In genomic region chr15:45522931-45523331, GRCh38 we compare ENCODE assay signal across 8 cellular contexts. TPM values are rescaled to one million over a fixed set of nuclear protein-coding genes. Genes with fewer than 3 reads are reported as not detected.
A peak's percentile ranks its signal among the peaks of the same experiment; 100 is the strongest.
DNase-seq lines count a peak whose midpoint lies in the region; ATAC-seq and TF ChIP-seq lines count a peak whose summit lies in the region.

No MANE protein-coding gene starts in this region.

- no peaks in the 10 kb centered on the region for H3K9me3 ChIP-seq in endodermal cell (ENCODE audit: control insufficient read depth, low read length)

- H3K27ac ChIP-seq in endodermal cell (ENCODE audit: low read depth, low read length): no peak overlapping the region

- H3K4me3 Mint-ChIP-seq in endodermal cell (peak overlapping the region; percentile 66), naive B cell (peak overlapping the region; percentile 92 to 100 (median 96))

- no peaks in the 10 kb centered on the region for H3K9me3 Mint-ChIP-seq in endodermal cell
- H3K9me3 Mint-ChIP-seq in naive B cell: no peaks in the 10 kb centered on the region

- no peaks in the 10 kb centered on the region for H3K36me3 ChIP-seq in endodermal cell (ENCODE audit: control insufficient read depth, insufficient read depth, low read length)

- peak; percentile 1 for ATAC-seq in naive B cell (ENCODE audit: low read depth in 2 of 2)
- ATAC-seq in HG03097 (IDR thresholded peaks at IDR 0.05; ENCODE audit: low FRiP score, unreplicated experiment): no peak
- no peak for ATAC-seq in GM18511 (IDR thresholded peaks at IDR 0.05; ENCODE audit: unreplicated experiment)

- H3K36me3 Mint-ChIP-seq in endodermal cell (ENCODE audit: low read depth) (no peaks in the 10 kb centered on the region), naive B cell (peaks cover 4 to 7% of the 10 kb centered on the region in 2 donors)

- no peak for TF ChIP-seq CTCF in endodermal cell (conservative IDR thresholded peaks at IDR 0.05)

- peak overlapping the region; percentile 77 for H3K4me3 ChIP-seq in endodermal cell (ENCODE audit: low read length)

- DNase-seq in activated CD4-positive, alpha-beta T cell treated with anti-CD3 and anti-CD28 coated beads for 48 hours: peak; percentile 7
- no peak for DNase-seq in activated CD4-positive, alpha-beta T cell treated with anti-CD3 and anti-CD28 coated beads, Interleukin-2, amount 50 U/mL, for 1 hour
- DNase-seq in RPMI8226 (peak; percentile 69), endodermal cell (peak; percentile 83), naive B cell (no peak), occipital lobe (lab: John Stamatoyannopoulos, UW) (no peak)

- H3K27me3 ChIP-seq in endodermal cell (ENCODE audit: control insufficient read depth, insufficient read depth, low read length, poor library complexity, severe bottlenecking): peaks cover 47% of the 10 kb centered on the region

- peaks cover 5% of the 10 kb centered on the region for H3K4me1 ChIP-seq in endodermal cell (ENCODE audit: control insufficient read depth, insufficient read depth, low read length)

- H3K27me3 Mint-ChIP-seq in endodermal cell (ENCODE audit: insufficient read depth) (peaks cover 85% of the 10 kb centered on the region), naive B cell (no peaks in the 10 kb centered on the region)

- H3K9ac ChIP-seq in endodermal cell (ENCODE audit: extremely low read depth, low read length, poor library complexity, severe bottlenecking): peak overlapping the region; percentile 34

- 5 to 7% methylated on average over 7 to 18 of the region's 18 CpGs for WGBS in endodermal cell (ENCODE audit: insufficient coverage in 1 of 2, insufficient read length in 1 of 2), 2 experiments

- H3K4me1 Mint-ChIP-seq in endodermal cell (peaks cover 10% of the 10 kb centered on the region), naive B cell (peaks cover 39 to 61% (median 47%) of the 10 kb centered on the region in 3 donors)

- H3K27ac Mint-ChIP-seq in endodermal cell (no peak overlapping the region), naive B cell (peak overlapping the region; percentile 26 to 95 (median 86))

RNA-seq across cellular contexts. Expression of gene SLC30A4, which starts 0.4 kb away (rescaled TPM):
- 1 to 10 TPM in 1 of 2 donors, under 1 TPM in 1; 0.53 to 1.2 TPM for total RNA-seq in endodermal cell
- 0.78 TPM for polyA plus RNA-seq in endodermal cell (2013, experiment 1 of 2)
- 0.91 TPM for polyA plus RNA-seq in endodermal cell (2013, experiment 2 of 2)
- polyA plus RNA-seq in naive B cell (ENCODE audit: low read depth in 6 of 6): 10 to 100 TPM in 5 of 6 donors, 1 to 10 TPM in 1; 9.3 to 16.8 (median 12.4) TPM
- total RNA-seq in occipital lobe: 27.0 TPM

Comparison
In these comparisons a context has a peak if more than half of its experiments do, and no peak if none do; other contexts are left out.
1. DNase-seq: peak in activated CD4-positive, alpha-beta T cell treated with anti-CD3 and anti-CD28 coated beads for 48 hours (single experiment), RPMI8226 (single experiment) and endodermal cell (single experiment); none in activated CD4-positive, alpha-beta T cell treated with anti-CD3 and anti-CD28 coated beads, Interleukin-2, amount 50 U/mL, for 1 hour (single experiment), naive B cell (single experiment) and occipital lobe (single experiment).
2. ATAC-seq: peak in naive B cell (2 of 2); none in HG03097 (single experiment) and GM18511 (single experiment).
3. RNA of gene SLC30A4, which starts 0.4 kb away (total RNA-seq): 27.0 TPM in occipital lobe (single experiment); 0.53 to 1.2 TPM in endodermal cell; every median in the first group is over 10 times any median in the second.